1 cellular context compared by ENCODE assay signal in the genomic region with DNA sequence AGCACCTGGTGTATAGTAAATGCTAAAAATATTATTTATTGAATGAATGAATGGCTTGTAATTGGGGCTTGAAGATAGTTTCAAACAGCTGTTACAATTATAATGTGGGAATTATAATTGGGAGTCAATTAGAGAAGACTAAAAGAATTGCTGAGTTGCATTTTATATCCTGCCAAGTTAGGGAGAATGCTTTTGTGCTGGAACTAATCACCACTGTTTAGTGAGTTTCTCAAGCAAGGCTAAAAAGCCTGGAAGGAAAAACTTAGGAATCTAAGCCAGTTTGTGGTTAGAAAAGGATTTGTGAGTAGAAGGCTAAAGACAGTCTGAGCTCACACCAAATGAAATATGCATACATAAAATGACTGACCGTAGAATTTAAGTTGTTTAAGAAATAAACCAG.
TF ChIP-seq lines count a peak whose summit lies in the region.

No MANE protein-coding gene starts in this region.

TF ChIP-seq in K562, 482 proteins besides CTCF, POLR2A, EP300 and RAD21 (continued from another document):
- TF ChIP-seq, protein P1, sequence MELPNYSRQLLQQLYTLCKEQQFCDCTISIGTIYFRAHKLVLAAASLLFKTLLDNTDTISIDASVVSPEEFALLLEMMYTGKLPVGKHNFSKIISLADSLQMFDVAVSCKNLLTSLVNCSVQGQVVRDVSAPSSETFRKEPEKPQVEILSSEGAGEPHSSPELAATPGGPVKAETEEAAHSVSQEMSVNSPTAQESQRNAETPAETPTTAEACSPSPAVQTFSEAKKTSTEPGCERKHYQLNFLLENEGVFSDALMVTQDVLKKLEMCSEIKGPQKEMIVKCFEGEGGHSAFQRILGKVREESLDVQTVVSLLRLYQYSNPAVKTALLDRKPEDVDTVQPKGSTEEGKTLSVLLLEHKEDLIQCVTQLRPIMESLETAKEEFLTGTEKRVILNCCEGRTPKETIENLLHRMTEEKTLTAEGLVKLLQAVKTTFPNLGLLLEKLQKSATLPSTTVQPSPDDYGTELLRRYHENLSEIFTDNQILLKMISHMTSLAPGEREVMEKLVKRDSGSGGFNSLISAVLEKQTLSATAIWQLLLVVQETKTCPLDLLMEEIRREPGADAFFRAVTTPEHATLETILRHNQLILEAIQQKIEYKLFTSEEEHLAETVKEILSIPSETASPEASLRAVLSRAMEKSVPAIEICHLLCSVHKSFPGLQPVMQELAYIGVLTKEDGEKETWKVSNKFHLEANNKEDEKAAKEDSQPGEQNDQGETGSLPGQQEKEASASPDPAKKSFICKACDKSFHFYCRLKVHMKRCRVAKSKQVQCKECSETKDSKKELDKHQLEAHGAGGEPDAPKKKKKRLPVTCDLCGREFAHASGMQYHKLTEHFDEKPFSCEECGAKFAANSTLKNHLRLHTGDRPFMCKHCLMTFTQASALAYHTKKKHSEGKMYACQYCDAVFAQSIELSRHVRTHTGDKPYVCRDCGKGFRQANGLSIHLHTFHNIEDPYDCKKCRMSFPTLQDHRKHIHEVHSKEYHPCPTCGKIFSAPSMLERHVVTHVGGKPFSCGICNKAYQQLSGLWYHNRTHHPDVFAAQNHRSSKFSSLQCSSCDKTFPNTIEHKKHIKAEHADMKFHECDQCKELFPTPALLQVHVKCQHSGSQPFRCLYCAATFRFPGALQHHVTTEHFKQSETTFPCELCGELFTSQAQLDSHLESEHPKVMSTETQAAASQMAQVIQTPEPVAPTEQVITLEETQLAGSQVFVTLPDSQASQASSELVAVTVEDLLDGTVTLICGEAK (IDR thresholded peaks at IDR 0.05), result no peak
- TF ChIP-seq, protein P1 (CRISPR knock-in tag; IDR thresholded peaks at IDR 0.05), result no peak
- TF ChIP-seq, protein P2, sequence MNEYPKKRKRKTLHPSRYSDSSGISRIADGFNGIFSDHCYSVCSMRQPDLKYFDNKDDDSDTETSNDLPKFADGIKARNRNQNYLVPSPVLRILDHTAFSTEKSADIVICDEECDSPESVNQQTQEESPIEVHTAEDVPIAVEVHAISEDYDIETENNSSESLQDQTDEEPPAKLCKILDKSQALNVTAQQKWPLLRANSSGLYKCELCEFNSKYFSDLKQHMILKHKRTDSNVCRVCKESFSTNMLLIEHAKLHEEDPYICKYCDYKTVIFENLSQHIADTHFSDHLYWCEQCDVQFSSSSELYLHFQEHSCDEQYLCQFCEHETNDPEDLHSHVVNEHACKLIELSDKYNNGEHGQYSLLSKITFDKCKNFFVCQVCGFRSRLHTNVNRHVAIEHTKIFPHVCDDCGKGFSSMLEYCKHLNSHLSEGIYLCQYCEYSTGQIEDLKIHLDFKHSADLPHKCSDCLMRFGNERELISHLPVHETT (CRISPR knock-in tag; conservative IDR thresholded peaks at IDR 0.05 in 1 of 2, IDR thresholded peaks at IDR 0.05 in 1 of 2), result no peak
- TF ChIP-seq NONO (IDR thresholded peaks at IDR 0.05; ENCODE audit: low read depth in 2 of 2, low read length in 1 of 2) (no peak), NBN (IDR thresholded peaks at IDR 0.05; ENCODE audit: low read depth) (no peak), ZNF316 (IDR thresholded peaks at IDR 0.05) (peak; percentile 43), TAF1 (IDR thresholded peaks at IDR 0.05; ENCODE audit: control insufficient read depth, extremely low read depth, insufficient read depth, low read length, severe bottlenecking) (no peak), MAFF (IDR thresholded peaks at IDR 0.05; ENCODE audit: low read length) (peak; percentile 28; the same call in 1 of the 2 replicates), MAFK (IDR thresholded peaks at IDR 0.05; ENCODE audit: low read length) (0 out of 2 replicates have a peak, but pooled peaks have one; percentile 13), MED1 (CRISPR knock-in tag; IDR thresholded peaks at IDR 0.05; ENCODE audit: borderline replicate concordance) (no peak)
- TF ChIP-seq, protein P3, sequence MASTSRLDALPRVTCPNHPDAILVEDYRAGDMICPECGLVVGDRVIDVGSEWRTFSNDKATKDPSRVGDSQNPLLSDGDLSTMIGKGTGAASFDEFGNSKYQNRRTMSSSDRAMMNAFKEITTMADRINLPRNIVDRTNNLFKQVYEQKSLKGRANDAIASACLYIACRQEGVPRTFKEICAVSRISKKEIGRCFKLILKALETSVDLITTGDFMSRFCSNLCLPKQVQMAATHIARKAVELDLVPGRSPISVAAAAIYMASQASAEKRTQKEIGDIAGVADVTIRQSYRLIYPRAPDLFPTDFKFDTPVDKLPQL (IDR thresholded peaks at IDR 0.05; ENCODE audit: extremely low read depth, insufficient read length), result no peak
